Comparison of ENCODE assay signal across 8 cellular contexts in genomic region chr5:135426102-135427082, GRCh38. TPM values are rescaled to one million over a fixed set of nuclear protein-coding genes. Genes with fewer than 3 reads are reported as not detected.
DNase-seq lines count a peak whose midpoint lies in the region; ATAC-seq, FAIRE-seq and TF ChIP-seq lines count a peak whose summit lies in the region.

No MANE protein-coding gene starts in this region.

- H3K27ac ChIP-seq in upper lobe of right lung: no peak overlapping the region

- no peaks in the 10 kb centered on the region for H3K9me3 Mint-ChIP-seq in immature natural killer cell

- intact Hi-C loops in upper lobe of right lung (cut with DNase I): no loop called here

- peaks cover 13% of the 10 kb centered on the region for H3K9me3 ChIP-seq in adipocyte (ENCODE audit: control insufficient read depth, low read length)
- peaks cover 6% of the 10 kb centered on the region for H3K9me3 ChIP-seq in upper lobe of right lung

- H3K36me3 ChIP-seq in adipocyte (ENCODE audit: control insufficient read depth, insufficient read depth, low read length, severe bottlenecking) (no peaks in the 10 kb centered on the region), upper lobe of right lung (no peaks in the 10 kb centered on the region)

- peak; percentile 72 for DNase-seq in COR-L47 (lab: John Stamatoyannopoulos, UW)
- DNase-seq in NCI-H226: peak; percentile 53
- peak; percentile 80 for DNase-seq in adipocyte (ENCODE audit: low read depth)
- DNase-seq in immature natural killer cell: peak; percentile 29 to 35 (median 29)
- no peak for DNase-seq in upper lobe of right lung
- no peak for DNase-seq in urothelium cell line (ENCODE audit: low spot score)

- peaks cover 22% of the 10 kb centered on the region for H3K4me1 ChIP-seq in adipocyte (ENCODE audit: control insufficient read depth, insufficient read depth, low read length)
- no peaks in the 10 kb centered on the region for H3K4me1 ChIP-seq in upper lobe of right lung

- H3K4me3 Mint-ChIP-seq in immature natural killer cell: no peak overlapping the region

- H3K4me1 Mint-ChIP-seq in immature natural killer cell: peaks cover 0 to 6% of the 10 kb centered on the region in 2 donors

- no peak for FAIRE-seq in urothelium cell line (lab: Jason Lieb, UNC)

- H3K9ac ChIP-seq in adipocyte (ENCODE audit: low read length): no peak overlapping the region

- TF ChIP-seq CTCF in upper lobe of right lung (IDR thresholded peaks at IDR 0.05): peak; percentile 67

- H3K36me3 Mint-ChIP-seq in immature natural killer cell: no peaks in the 10 kb centered on the region

- ATAC-seq in GM18858 (IDR thresholded peaks at IDR 0.05; ENCODE audit: unreplicated experiment) (peak; percentile 62), HG03039 (IDR thresholded peaks at IDR 0.05; ENCODE audit: unreplicated experiment) (peak; percentile 82), upper lobe of right lung (peak; percentile 85)

- H3K27ac Mint-ChIP-seq in immature natural killer cell: peak overlapping the region in 1 of 6 donors; percentile 26

- no peak overlapping the region for H3K4me3 ChIP-seq in adipocyte (ENCODE audit: low read length)
- H3K4me3 ChIP-seq in upper lobe of right lung: no peak overlapping the region

- H3K27me3 ChIP-seq in adipocyte (replicated peaks; ENCODE audit: control insufficient read depth, insufficient read depth, low read length) (no peaks in the 10 kb centered on the region), upper lobe of right lung (no peaks in the 10 kb centered on the region)

- peaks cover 3 to 7% (median 6%) of the 10 kb centered on the region in 3 donors for H3K27me3 Mint-ChIP-seq in immature natural killer cell (ENCODE audit: low read depth in 3 of 3)

RNA-seq across cellular contexts. Expression of gene DCANP1, which starts 20.8 kb away (rescaled TPM):
- under 1 TPM in 1 of 3 donors, not detected in 2; 0.95 TPM for polyA plus RNA-seq in immature natural killer cell
- total RNA-seq in upper lobe of right lung: not detected

RNA-seq across cellular contexts. Expression of gene TIFAB, which starts 25.8 kb away (rescaled TPM):
- under 1 TPM in 2 of 3 donors, not detected in 1; 0.03 to 0.07 TPM for polyA plus RNA-seq in immature natural killer cell
- total RNA-seq in upper lobe of right lung: 0.43 TPM

RNA-seq across cellular contexts. Expression of gene MACROH2A1, which starts 27.4 kb away (rescaled TPM):
- 100 to 1,000 TPM; 162 to 195 (median 168) TPM for polyA plus RNA-seq in immature natural killer cell
- 179 TPM for total RNA-seq in upper lobe of right lung

Comparison
In these comparisons a context has a peak if more than half of its experiments do, and no peak if none do; other contexts are left out.
1. DNase-seq: peak in COR-L47 (single experiment), NCI-H226 (single experiment), adipocyte (single experiment) and immature natural killer cell (3 of 3); none in upper lobe of right lung (single experiment) and urothelium cell line (single experiment).
2. Peak in every context shown above with its lines, with median percentiles within 50 percentile points of each other: ATAC-seq.